In the genomic region with DNA sequence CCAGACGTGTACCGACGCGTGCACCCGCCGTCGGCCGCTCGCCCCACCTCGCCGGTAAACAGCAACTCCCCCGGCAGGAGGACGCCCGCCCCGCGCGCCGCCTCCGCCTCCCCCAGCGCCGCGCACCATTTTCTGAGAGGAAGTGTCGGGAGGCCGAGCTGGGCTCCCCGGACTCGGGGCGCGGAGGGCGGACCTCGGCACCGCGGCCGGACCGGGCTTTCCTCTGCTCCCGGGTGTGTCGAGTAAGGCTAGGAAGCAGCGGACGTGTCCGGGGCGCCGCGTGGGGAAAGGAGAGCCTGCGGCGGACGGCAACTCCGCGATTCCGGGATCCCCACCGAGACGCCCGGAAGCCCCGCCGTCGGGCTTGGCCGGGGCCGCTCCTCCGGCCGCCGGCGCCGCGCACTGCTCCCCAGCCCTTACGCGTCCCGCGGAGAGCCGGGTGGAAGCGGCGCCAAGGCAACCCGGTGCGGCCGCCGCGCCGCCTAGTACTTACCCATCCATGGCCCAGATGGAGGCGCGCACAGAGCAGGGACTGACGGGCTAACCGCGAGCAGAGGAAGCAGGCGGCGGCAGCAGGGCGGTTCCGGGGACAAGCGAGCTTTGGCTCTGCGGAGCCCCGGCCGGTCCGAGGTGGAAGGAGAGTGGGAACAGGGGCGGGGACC, we compare ENCODE assay signal across 8 cellular contexts. TPM values are rescaled to one million over a fixed set of nuclear protein-coding genes. Genes with fewer than 3 reads are reported as not detected.
DNase-seq lines count a peak whose midpoint lies in the region; ATAC-seq and TF ChIP-seq lines count a peak whose summit lies in the region.

A gene with protein sequence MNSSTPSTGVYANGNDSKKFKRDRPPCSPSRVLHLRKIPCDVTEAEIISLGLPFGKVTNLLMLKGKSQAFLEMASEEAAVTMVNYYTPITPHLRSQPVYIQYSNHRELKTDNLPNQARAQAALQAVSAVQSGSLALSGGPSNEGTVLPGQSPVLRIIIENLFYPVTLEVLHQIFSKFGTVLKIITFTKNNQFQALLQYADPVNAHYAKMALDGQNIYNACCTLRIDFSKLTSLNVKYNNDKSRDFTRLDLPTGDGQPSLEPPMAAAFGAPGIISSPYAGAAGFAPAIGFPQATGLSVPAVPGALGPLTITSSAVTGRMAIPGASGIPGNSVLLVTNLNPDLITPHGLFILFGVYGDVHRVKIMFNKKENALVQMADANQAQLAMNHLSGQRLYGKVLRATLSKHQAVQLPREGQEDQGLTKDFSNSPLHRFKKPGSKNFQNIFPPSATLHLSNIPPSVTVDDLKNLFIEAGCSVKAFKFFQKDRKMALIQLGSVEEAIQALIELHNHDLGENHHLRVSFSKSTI (minus strand): TSS at position 643 of the 662 bp plus-strand sequence. CDS start 35,754 bp downstream, outside the sequence.

- H3K9me3 Mint-ChIP-seq in memory B cell: no peaks in the 10 kb centered on the region

- peaks cover 25% of the 10 kb centered on the region for H3K4me1 Mint-ChIP-seq in memory B cell

- H3K36me3 Mint-ChIP-seq in memory B cell: peaks cover 3% of the 10 kb centered on the region

- no peaks in the 10 kb centered on the region for H3K9me3 ChIP-seq in AG04450 (ENCODE audit: control insufficient read depth, insufficient read depth, low read length)

- no peaks in the 10 kb centered on the region for H3K27me3 Mint-ChIP-seq in memory B cell

- H3K4me3 Mint-ChIP-seq in memory B cell: peak within 1 kb of the TSS; percentile 95

- CTCF ChIA-PET in AG04450 (lab: Charles Lee): interaction anchor here (0.6 to 1.2 kb wide), 10 partner anchors 11 to 384 kb away, joined by 3 to 7 read pairs (median 3); no protein-coding TSS in a partner anchor

- no peak for TF ChIP-seq CTCF in AG04450 (IDR thresholded peaks at IDR 0.05; ENCODE audit: low read depth, low read length)

- ATAC-seq in GM18868 (IDR thresholded peaks at IDR 0.05; ENCODE audit: unreplicated experiment): peak; percentile 61
- ATAC-seq in HG03103 (IDR thresholded peaks at IDR 0.05; ENCODE audit: low read depth, unreplicated experiment): peak; percentile 39
- peak; percentile 64 for ATAC-seq in memory B cell (ENCODE audit: low read depth)

- peak within 1 kb of the TSS; percentile 81 for H3K4me3 ChIP-seq in AG04450 (ENCODE audit: low read depth, low read length)

- H3K27me3 ChIP-seq in AG04450 (ENCODE audit: control insufficient read depth, insufficient read depth, low read length): no peaks in the 10 kb centered on the region

- POLR2A ChIA-PET in AG04450 (lab: Yijun Ruan, JAX): interaction anchor here (0.5 to 1.8 kb wide), 6 partner anchors 15 to 237 kb away, joined by 3 to 15 read pairs (median 4); a partner anchor contains a TSS

- DNase-seq in AG04450 (ENCODE audit: low read depth, low spot score): peak; percentile 24
- peak; percentile 78 for DNase-seq in NCI-H510A (lab: John Stamatoyannopoulos, UW)
- peak; percentile 45 to 71 for DNase-seq in activated CD8-positive, alpha-beta memory T cell treated with anti-CD3 and anti-CD28 coated beads for 1 hour (ENCODE audit: extremely low read depth in 1 of 2, low read depth in 1 of 2)
- DNase-seq in effector CD4-positive, alpha-beta T cell: peak; percentile 72
- peak; percentile 76 to 80 for DNase-seq in memory B cell (ENCODE audit: low spot score in 2 of 2)
- peak; percentile 71 for DNase-seq in stimulated activated CD8-positive, alpha-beta memory T cell treated with anti-CD3 and anti-CD28 coated beads, Interleukin-12 subunit alpha, Interleukin-12 subunit beta, amount 100 ng/mL, for 4 hours (ENCODE audit: low read depth)

- peak within 1 kb of the TSS; percentile 94 for H3K27ac Mint-ChIP-seq in memory B cell

- H3K27ac ChIP-seq in AG04450 (ENCODE audit: low read depth, low read length): peak within 1 kb of the TSS; percentile 90

RNA-seq across cellular contexts. Expression of the gene that starts here (rescaled TPM):
- 28.7 and 34.8 TPM in 2 replicates for polyA plus RNA-seq in AG04450 (2011; rRNA removed)
- 64.1 and 65.0 TPM in 2 replicates for polyA minus RNA-seq in AG04450 (2011; rRNA and poly(A)+ RNA removed)

Comparison
In these comparisons a context has a peak if more than half of its experiments do, and no peak if none do; other contexts are left out.
1. Peak in every context shown above with its lines: DNase-seq, ATAC-seq, H3K4me3 ChIP-seq and H3K27ac ChIP-seq.
2. DNase-seq: peak in every context shown above with its lines; median percentile 78 in NCI-H510A; 78 in memory B cell; 72 in effector CD4-positive, alpha-beta T cell; 71 in stimulated activated CD8-positive, alpha-beta memory T cell treated with anti-CD3 and anti-CD28 coated beads, Interleukin-12 subunit alpha, Interleukin-12 subunit beta, amount 100 ng/mL, for 4 hours; 58 in activated CD8-positive, alpha-beta memory T cell treated with anti-CD3 and anti-CD28 coated beads for 1 hour; 24 in AG04450.